In the genomic region with DNA sequence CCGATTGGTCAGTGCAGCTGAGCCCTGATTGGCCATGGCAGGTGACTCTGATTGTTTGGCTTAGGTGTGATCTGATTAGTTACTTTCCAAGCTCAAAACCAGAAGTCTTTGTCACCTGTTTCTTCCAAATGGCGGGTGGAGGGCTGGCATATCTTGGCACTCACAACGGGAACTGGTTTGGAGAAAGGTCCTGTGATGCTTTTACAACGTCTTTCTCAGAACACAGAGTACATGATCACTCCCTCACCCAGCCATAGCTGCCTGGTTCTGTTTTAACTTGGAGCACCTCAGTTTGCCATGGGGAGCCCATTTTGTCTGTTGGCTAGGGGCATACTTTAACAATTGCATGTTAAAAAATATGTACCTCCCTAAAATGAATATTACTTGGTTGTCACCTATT, we compare ENCODE assay signal across 1 cellular context.
TF ChIP-seq lines count a peak whose summit lies in the region.

No MANE protein-coding gene starts in this region.

TF ChIP-seq in K562, 482 proteins besides CTCF, POLR2A, EP300 and RAD21 (continued from another document):
- TF ChIP-seq C11orf30 (IDR thresholded peaks at IDR 0.05; ENCODE audit: low read depth), result no peak
- no peak for TF ChIP-seq SLC30A9 (CRISPR knock-in tag; IDR thresholded peaks at IDR 0.05)
- TF ChIP-seq MXI1 (IDR thresholded peaks at IDR 0.05; ENCODE audit: low read depth, low read length), result no peak
- TF ChIP-seq MEF2D (tag; conservative IDR thresholded peaks at IDR 0.05; ENCODE audit: low read depth), result no peak
- TF ChIP-seq, protein P1, sequence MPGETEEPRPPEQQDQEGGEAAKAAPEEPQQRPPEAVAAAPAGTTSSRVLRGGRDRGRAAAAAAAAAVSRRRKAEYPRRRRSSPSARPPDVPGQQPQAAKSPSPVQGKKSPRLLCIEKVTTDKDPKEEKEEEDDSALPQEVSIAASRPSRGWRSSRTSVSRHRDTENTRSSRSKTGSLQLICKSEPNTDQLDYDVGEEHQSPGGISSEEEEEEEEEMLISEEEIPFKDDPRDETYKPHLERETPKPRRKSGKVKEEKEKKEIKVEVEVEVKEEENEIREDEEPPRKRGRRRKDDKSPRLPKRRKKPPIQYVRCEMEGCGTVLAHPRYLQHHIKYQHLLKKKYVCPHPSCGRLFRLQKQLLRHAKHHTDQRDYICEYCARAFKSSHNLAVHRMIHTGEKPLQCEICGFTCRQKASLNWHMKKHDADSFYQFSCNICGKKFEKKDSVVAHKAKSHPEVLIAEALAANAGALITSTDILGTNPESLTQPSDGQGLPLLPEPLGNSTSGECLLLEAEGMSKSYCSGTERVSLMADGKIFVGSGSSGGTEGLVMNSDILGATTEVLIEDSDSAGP (CRISPR knock-in tag; IDR thresholded peaks at IDR 0.05), result no peak
- TF ChIP-seq RBFOX2 (IDR thresholded peaks at IDR 0.05; ENCODE audit: low read depth, low read length), result no peak
- TF ChIP-seq PPARD (CRISPR knock-in tag; IDR thresholded peaks at IDR 0.05), result no peak
- no peak for TF ChIP-seq ZNF444 (CRISPR knock-in tag; IDR thresholded peaks at IDR 0.05)
- TF ChIP-seq MAZ (CRISPR knock-in tag; conservative IDR thresholded peaks at IDR 0.05 in 1 of 2, IDR thresholded peaks at IDR 0.05 in 1 of 2), result no peak
